In genomic region chrX:19303216-19303880, GRCh38 we compare ENCODE assay signal across 15 cellular contexts. TPM values are rescaled to one million over a fixed set of nuclear protein-coding genes. Genes with fewer than 3 reads are reported as not detected.
DNase-seq lines count a peak whose midpoint lies in the region; ATAC-seq, FAIRE-seq and TF ChIP-seq lines count a peak whose summit lies in the region.
"Had no signal": no experiment of that assay in that cellular context is flagged by ENCODE, and none has a peak within 500 bp of the region (broad histone marks: within the 10 kb centered on the region; RNA-seq: fewer than 3 reads in every experiment).

No MANE protein-coding gene starts in this region.

- H3K4me1 Mint-ChIP-seq in astrocyte (ENCODE audit: low read depth, unreplicated experiment) = no peaks in the 10 kb centered on the region
- H3K4me1 Mint-ChIP-seq in activated T-cell treated with anti-CD3 and anti-CD28 coated beads, Interleukin-2, amount 50 U/mL, for 4 hours (ENCODE audit: low read depth) = no peaks in the 10 kb centered on the region

- H3K27ac Mint-ChIP-seq in astrocyte (ENCODE audit: unreplicated experiment) = no peak overlapping the region

- WGBS in prostate gland = 52% methylated on average over 10 of the region's 10 CpGs

- intact Hi-C loops in left ventricle myocardium superior (cut with micrococcal nuclease) = no loop called here
- intact Hi-C loops in uterus (cut with DNase I; ENCODE audit: low total_unique reads) = no loop called here
- intact Hi-C loops in prostate gland (cut with DNase I) = no loop called here

- H3K4me2 ChIP-seq in astrocyte (ENCODE audit: low read length) = no peak overlapping the region

- H2AFZ ChIP-seq in astrocyte (ENCODE audit: low read depth, low read length) = no peak overlapping the region

- DNase-seq in NCI-H748 (lab: John Stamatoyannopoulos, UW; ENCODE audit: unreplicated experiment) = peak; percentile 28
- no peak for DNase-seq in NCI-H748 treated with DMSO at 0.1 percent for 48 hours (lab: John Stamatoyannopoulos, UW)
- DNase-seq in astrocyte (ENCODE audit: low read depth) = peak; percentile 0
- DNase-seq in left ventricle myocardium superior = peak; percentile 21
- peak; percentile 61 to 67 for DNase-seq in uterus
- no peak for DNase-seq in MV-4-11 (lab: John Stamatoyannopoulos, UW)
- no peak for DNase-seq in activated T-cell treated with anti-CD3 and anti-CD28 coated beads, Interleukin-2, amount 50 U/mL, for 4 hours
- DNase-seq in prostate gland (ENCODE audit: low spot score) = no peak
- DNase-seq: AML-193; NCI-H187 treated with DMSO at 0.1 percent for 48 hours; OCI-M1; stimulated activated CD4-positive, alpha-beta T cell treated with anti-CD3 and anti-CD28 coated beads, Interleukin-1b, Interleukin-23, amount 100 ng/mL, for 48 hours; stimulated activated naive CD4-positive, alpha-beta T cell had no signal

- H3K9me3 Mint-ChIP-seq in astrocyte (ENCODE audit: unreplicated experiment) = no peaks in the 10 kb centered on the region
- H3K9me3 Mint-ChIP-seq in activated T-cell treated with anti-CD3 and anti-CD28 coated beads, Interleukin-2, amount 50 U/mL, for 4 hours = no peaks in the 10 kb centered on the region

- no peaks in the 10 kb centered on the region for H3K9me3 ChIP-seq in astrocyte (ENCODE audit: insufficient read depth, low read depth, low read length)
- H3K9me3 ChIP-seq in uterus = no peaks in the 10 kb centered on the region
- H3K9me3 ChIP-seq in prostate gland = no peaks in the 10 kb centered on the region

- no peaks in the 10 kb centered on the region for H3K36me3 ChIP-seq in astrocyte (ENCODE audit: insufficient read depth, low read length)
- H3K36me3 ChIP-seq in uterus = no peaks in the 10 kb centered on the region
- no peaks in the 10 kb centered on the region for H3K36me3 ChIP-seq in prostate gland

- peak; percentile 93 for FAIRE-seq in astrocyte (lab: Jason Lieb, UNC)
- FAIRE-seq: endothelial cell of umbilical vein, islet of Langerhans had no signal

- TF ChIP-seq CTCF in astrocyte (IDR thresholded peaks at IDR 0.05; ENCODE audit: insufficient read depth, low read depth, low read length) = no peak
- no peak for TF ChIP-seq CTCF in uterus (IDR thresholded peaks at IDR 0.05)
- TF ChIP-seq CTCF in prostate gland (IDR thresholded peaks at IDR 0.05) = no peak

- H3K27me3 ChIP-seq in astrocyte (ENCODE audit: insufficient read depth, low read length) = no peaks in the 10 kb centered on the region
- no peaks in the 10 kb centered on the region for H3K27me3 ChIP-seq in uterus
- H3K27me3 ChIP-seq in prostate gland (replicated peaks; ENCODE audit: insufficient read depth) = no peaks in the 10 kb centered on the region

- H3K9ac ChIP-seq in astrocyte (ENCODE audit: low read length) = no peak overlapping the region

- H3K4me3 ChIP-seq in astrocyte (ENCODE audit: insufficient read depth, low read depth, low read length) = no peak overlapping the region
- H3K4me3 ChIP-seq in uterus = no peak overlapping the region
- H3K4me3 ChIP-seq in prostate gland = no peak overlapping the region

- no peaks in the 10 kb centered on the region for H3K27me3 Mint-ChIP-seq in astrocyte (ENCODE audit: low read depth, unreplicated experiment)
- H3K27me3 Mint-ChIP-seq in activated T-cell treated with anti-CD3 and anti-CD28 coated beads, Interleukin-2, amount 50 U/mL, for 4 hours (ENCODE audit: low read depth) = peaks cover 2% of the 10 kb centered on the region

- ATAC-seq in left ventricle myocardium superior = no peak
- ATAC-seq in activated T-cell treated with anti-CD3 and anti-CD28 coated beads, Interleukin-2, amount 50 U/mL, for 4 hours = no peak

- H3K36me3 Mint-ChIP-seq in astrocyte (ENCODE audit: low read depth, unreplicated experiment) = no peaks in the 10 kb centered on the region
- no peaks in the 10 kb centered on the region for H3K36me3 Mint-ChIP-seq in activated T-cell treated with anti-CD3 and anti-CD28 coated beads, Interleukin-2, amount 50 U/mL, for 4 hours (ENCODE audit: insufficient read depth)

- no peak overlapping the region for H3K4me3 Mint-ChIP-seq in astrocyte (ENCODE audit: unreplicated experiment)
- H3K4me3 Mint-ChIP-seq in activated T-cell treated with anti-CD3 and anti-CD28 coated beads, Interleukin-2, amount 50 U/mL, for 4 hours = no peak overlapping the region

- H3K27ac ChIP-seq in astrocyte (ENCODE audit: low read depth, low read length) (no peak overlapping the region), uterus (no peak overlapping the region), prostate gland (no peak overlapping the region)

- H4K20me1 ChIP-seq in astrocyte (ENCODE audit: insufficient read depth, low read length) = no peaks in the 10 kb centered on the region

- TF ChIP-seq POLR2A in uterus (IDR thresholded peaks at IDR 0.05) (no peak), prostate gland (IDR thresholded peaks at IDR 0.05) (no peak)

- no peaks in the 10 kb centered on the region for H3K4me1 ChIP-seq in astrocyte (ENCODE audit: insufficient read depth, low read length)
- H3K4me1 ChIP-seq in uterus = no peaks in the 10 kb centered on the region
- no peaks in the 10 kb centered on the region for H3K4me1 ChIP-seq in prostate gland (replicated peaks)

- no peaks in the 10 kb centered on the region for H3K79me2 ChIP-seq in astrocyte (ENCODE audit: insufficient read depth, low read length)

RNA-seq across cellular contexts. Expression of gene PDHA1, which starts 40.4 kb away (rescaled TPM):
- 158 and 163 TPM in 2 replicates for total RNA-seq in astrocyte
- total RNA-seq in left ventricle myocardium superior = 1,321 TPM
- total RNA-seq in uterus = 100 to 1,000 TPM in 1 of 4 donors, 10 to 100 TPM in 3; 15.0 to 100 (median 62.9) TPM
- total RNA-seq in activated T-cell treated with anti-CD3 and anti-CD28 coated beads, Interleukin-2, amount 50 U/mL, for 4 hours = 100 to 1,000 TPM; 226 to 249 (median 237) TPM
- total RNA-seq in prostate gland = 10 to 100 TPM; 30.7 to 53.1 TPM

Comparison
In these comparisons a context has a peak if more than half of its experiments do, and no peak if none do; other contexts are left out.
1. DNase-seq: peak in NCI-H748 (single experiment), astrocyte (single experiment), left ventricle myocardium superior (single experiment) and uterus (2 of 2); none in NCI-H748 treated with DMSO at 0.1 percent for 48 hours (single experiment), MV-4-11 (single experiment), activated T-cell treated with anti-CD3 and anti-CD28 coated beads, Interleukin-2, amount 50 U/mL, for 4 hours (single experiment) and prostate gland (single experiment).